18 cellular contexts compared by ENCODE assay signal in genomic region chr20:1286267-1287036, GRCh38. TPM values are rescaled to one million over a fixed set of nuclear protein-coding genes. Genes with fewer than 3 reads are reported as not detected.
DNase-seq lines count a peak whose midpoint lies in the region; ATAC-seq and TF ChIP-seq lines count a peak whose summit lies in the region.
"Had no signal": no experiment of that assay in that cellular context is flagged by ENCODE, and none has a peak within 500 bp of the region (broad histone marks: within the 10 kb centered on the region; RNA-seq: fewer than 3 reads in every experiment).

No MANE protein-coding gene starts in this region.

- peak overlapping the region; percentile 20 for H3K4me3 Mint-ChIP-seq in activated T-helper 1 cell treated with anti-CD3 and anti-CD28 coated beads, Interleukin-12 subunit alpha, Interleukin-12 subunit beta, Interleukin-2, Interleukin-4 antibody, amounts not matched to agents 30 ng/mL and 10 ng/mL and 1 ng/mL, durations not matched to agents 14 hours and 24 hours and 36 hours

- no peaks in the 10 kb centered on the region for H3K27me3 Mint-ChIP-seq in activated T-helper 1 cell treated with anti-CD3 and anti-CD28 coated beads, Interleukin-12 subunit alpha, Interleukin-12 subunit beta, Interleukin-2, Interleukin-4 antibody, amounts not matched to agents 30 ng/mL and 10 ng/mL and 1 ng/mL, durations not matched to agents 14 hours and 24 hours and 36 hours (ENCODE audit: insufficient read depth)

- peaks cover 0 to 2% of the 10 kb centered on the region in 2 experiments; a peak in 1 of 3 replicates for H3K36me3 ChIP-seq in HEK293 (ENCODE audit: control insufficient read depth in 2 of 2, insufficient read depth in 1 of 2, low read length in 2 of 2)
- H3K36me3 ChIP-seq: neutrophil, right atrium auricular region, transverse colon had no signal

- peaks cover 12% of the 10 kb centered on the region for H3K36me3 Mint-ChIP-seq in activated T-helper 1 cell treated with anti-CD3 and anti-CD28 coated beads, Interleukin-12 subunit alpha, Interleukin-12 subunit beta, Interleukin-2, Interleukin-4 antibody, amounts not matched to agents 30 ng/mL and 10 ng/mL and 1 ng/mL, durations not matched to agents 14 hours and 24 hours and 36 hours (ENCODE audit: low read depth)

- no peak overlapping the region for H3K4me3 ChIP-seq in HEK293 (ENCODE audit: low read depth, low read length)
- H3K4me3 ChIP-seq: GM23248, right atrium auricular region, transverse colon had no signal

- H3K27ac ChIP-seq in HEK293 (ENCODE audit: extremely low read depth, low read depth, low read length): no peak overlapping the region
- H3K27ac ChIP-seq: 22Rv1, epithelial cell of prostate, GM23248, neutrophil, right atrium auricular region, transverse colon had no signal

- no peak for ATAC-seq in GM21723 (IDR thresholded peaks at IDR 0.05; ENCODE audit: unreplicated experiment)
- ATAC-seq in HG03460 (IDR thresholded peaks at IDR 0.05; ENCODE audit: unreplicated experiment): no peak
- ATAC-seq: Right ventricle myocardium inferior had no signal

- CTCF ChIA-PET in HEK293 (lab: Yijun Ruan, JAX): interaction anchor here (0.9 kb wide), 1 partner anchor 217 kb away, joined by 3 read pairs; no protein-coding TSS in a partner anchor

- intact Hi-C loops in activated T-helper 1 cell treated with anti-CD3 and anti-CD28 coated beads, Interleukin-12 subunit alpha, Interleukin-12 subunit beta, Interleukin-2, Interleukin-4 antibody, amounts not matched to agents 30 ng/mL and 10 ng/mL and 1 ng/mL, durations not matched to agents 14 hours and 24 hours and 36 hours (cut with micrococcal nuclease): loop anchor here (1.0 kb wide), 1 partner anchor 20 kb away; the partner anchor contains the start of gene SNPH

- no peak for TF ChIP-seq CTCF in HEK293 (tag by site-specific recombination; IDR thresholded peaks at IDR 0.05)

- H3K4me1 ChIP-seq in HEK293 (ENCODE audit: control insufficient read depth, insufficient read depth, low read length): no peaks in the 10 kb centered on the region

- DNase-seq in NCI-H146 (lab: John Stamatoyannopoulos, UW): peak; percentile 48
- DNase-seq in NCI-H146 treated with DMSO at 0.1 percent for 48 hours (lab: John Stamatoyannopoulos, UW; ENCODE audit: unreplicated experiment): no peak
- DNase-seq in activated T-helper 1 cell treated with anti-CD3 and anti-CD28 coated beads, Interleukin-12 subunit alpha, Interleukin-12 subunit beta, Interleukin-2, Interleukin-4 antibody, amounts not matched to agents 30 ng/mL and 10 ng/mL and 1 ng/mL, durations not matched to agents 14 hours and 24 hours and 36 hours (ENCODE audit: low spot score): no peak
- peak; percentile 47 for DNase-seq in mesenteric fat pad (ENCODE audit: low spot score)
- no peak for DNase-seq in SW 1271 (lab: John Stamatoyannopoulos, UW)
- DNase-seq: GM23248, NCI-H1694 treated with DMSO at 0.1 percent for 48 hours, NCI-H446, T1000, transverse colon had no signal

- POLR2A ChIA-PET in HEK293 (lab: Yijun Ruan, JAX): no interaction called here

- peak overlapping the region; percentile 25 for H3K27ac Mint-ChIP-seq in activated T-helper 1 cell treated with anti-CD3 and anti-CD28 coated beads, Interleukin-12 subunit alpha, Interleukin-12 subunit beta, Interleukin-2, Interleukin-4 antibody, amounts not matched to agents 30 ng/mL and 10 ng/mL and 1 ng/mL, durations not matched to agents 14 hours and 24 hours and 36 hours

- peaks cover 18% of the 10 kb centered on the region for H3K4me1 Mint-ChIP-seq in activated T-helper 1 cell treated with anti-CD3 and anti-CD28 coated beads, Interleukin-12 subunit alpha, Interleukin-12 subunit beta, Interleukin-2, Interleukin-4 antibody, amounts not matched to agents 30 ng/mL and 10 ng/mL and 1 ng/mL, durations not matched to agents 14 hours and 24 hours and 36 hours (ENCODE audit: low read depth)

- no peaks in the 10 kb centered on the region for H3K9me3 ChIP-seq in HEK293 (ENCODE audit: control insufficient read depth, insufficient read depth, low read depth, low read length)
- H3K9me3 ChIP-seq: neutrophil, right atrium auricular region, transverse colon had no signal

- H3K9me3 Mint-ChIP-seq in activated T-helper 1 cell treated with anti-CD3 and anti-CD28 coated beads, Interleukin-12 subunit alpha, Interleukin-12 subunit beta, Interleukin-2, Interleukin-4 antibody, amounts not matched to agents 30 ng/mL and 10 ng/mL and 1 ng/mL, durations not matched to agents 14 hours and 24 hours and 36 hours: no peaks in the 10 kb centered on the region

TF ChIP-seq in HEK293, 187 proteins besides CTCF, POLR2A, EP300 and RAD21:
- TF ChIP-seq ZBTB10 (tag by site-specific recombination; IDR thresholded peaks at IDR 0.05) (no peak), ZIC2 (tag by site-specific recombination; IDR thresholded peaks at IDR 0.05) (peak; percentile 92)
TF ChIP-seq in HEK293: peak in this region for 1.

RNA-seq across cellular contexts. Expression of gene SNPH, which starts 20.4 kb away (rescaled TPM):
- total RNA-seq in activated T-helper 1 cell treated with anti-CD3 and anti-CD28 coated beads, Interleukin-12 subunit alpha, Interleukin-12 subunit beta, Interleukin-2, Interleukin-4 antibody, amounts not matched to agents 30 ng/mL and 10 ng/mL and 1 ng/mL, durations not matched to agents 14 hours and 24 hours and 36 hours: 2.1 and 2.5 TPM in 2 replicates
- 4.9 TPM for total RNA-seq in mesenteric fat pad

RNA-seq across cellular contexts. Expression of gene SDCBP2, which starts 42.5 kb away (rescaled TPM):
- 2.2 and 2.6 TPM in 2 replicates for total RNA-seq in activated T-helper 1 cell treated with anti-CD3 and anti-CD28 coated beads, Interleukin-12 subunit alpha, Interleukin-12 subunit beta, Interleukin-2, Interleukin-4 antibody, amounts not matched to agents 30 ng/mL and 10 ng/mL and 1 ng/mL, durations not matched to agents 14 hours and 24 hours and 36 hours
- total RNA-seq in mesenteric fat pad: 7.2 TPM

Comparison
In these comparisons a context has a peak if more than half of its experiments do, and no peak if none do; other contexts are left out.
1. DNase-seq: peak in NCI-H146 (single experiment) and mesenteric fat pad (single experiment); none in NCI-H146 treated with DMSO at 0.1 percent for 48 hours (single experiment), activated T-helper 1 cell treated with anti-CD3 and anti-CD28 coated beads, Interleukin-12 subunit alpha, Interleukin-12 subunit beta, Interleukin-2, Interleukin-4 antibody, amounts not matched to agents 30 ng/mL and 10 ng/mL and 1 ng/mL, durations not matched to agents 14 hours and 24 hours and 36 hours (single experiment) and SW 1271 (0 of 2).